8 cellular contexts compared by ENCODE assay signal in genomic region chr10:95656291-95657164, GRCh38. TPM values are rescaled to one million over a fixed set of nuclear protein-coding genes. Genes with fewer than 3 reads are reported as not detected.
DNase-seq lines count a peak whose midpoint lies in the region; ATAC-seq and TF ChIP-seq lines count a peak whose summit lies in the region.

Gene ALDH18A1, minus strand, starts transcription at chr10:95656711. Its CDS starts 3,334 bp downstream, at chr10:95653377.

- peak within 1 kb of the TSS; percentile 98 for H3K27ac Mint-ChIP-seq in activated T-helper 1 cell treated with anti-CD3 and anti-CD28 coated beads, Interleukin-12 subunit alpha, Interleukin-12 subunit beta, Interleukin-2, Interleukin-4 antibody, amounts not matched to agents 30 ng/mL and 10 ng/mL and 1 ng/mL, durations not matched to agents 14 hours and 24 hours and 36 hours
- H3K27ac Mint-ChIP-seq in naive thymus-derived CD8-positive, alpha-beta T cell: peak within 1 kb of the TSS; percentile 58 to 98 (median 95)
- peak within 1 kb of the TSS; percentile 97 for H3K27ac Mint-ChIP-seq in stimulated activated naive B cell treated with anti-CD40 and anti-IgM and Interleukin-4, amounts not matched to agents 10 μg/mL and 1 μg/mL and 100 μg/mL, for 72 hours

- TF ChIP-seq CTCF in DND-41 (IDR thresholded peaks at IDR 0.05; ENCODE audit: borderline replicate concordance, extremely low read depth, low read length, poor library complexity, severe bottlenecking) (no peak), fibroblast of lung (conservative IDR thresholded peaks at IDR 0.05 in 1 of 2, IDR thresholded peaks at IDR 0.05 in 1 of 2; ENCODE audit: low read depth in 1 of 2, low read length in 2 of 2) (no peak)

- intact Hi-C loops in activated T-helper 1 cell treated with anti-CD3 and anti-CD28 coated beads, Interleukin-12 subunit alpha, Interleukin-12 subunit beta, Interleukin-2, Interleukin-4 antibody, amounts not matched to agents 30 ng/mL and 10 ng/mL and 1 ng/mL, durations not matched to agents 14 hours and 24 hours and 36 hours (cut with micrococcal nuclease): loop anchor here (1.0 kb wide), 2 partner anchors 38 to 95 kb away; partner anchors contain the start of gene SORBS1

- H3K27me3 ChIP-seq in DND-41 (ENCODE audit: insufficient read depth, low read length, poor library complexity): no peaks in the 10 kb centered on the region
- H3K27me3 ChIP-seq in fibroblast of lung (ENCODE audit: control insufficient read depth, insufficient read depth, low read length): no peaks in the 10 kb centered on the region

- peaks cover 42% of the 10 kb centered on the region for H3K79me2 ChIP-seq in DND-41 (ENCODE audit: insufficient read depth, low read length)
- H3K79me2 ChIP-seq in fibroblast of lung (ENCODE audit: control insufficient read depth, insufficient read depth, low read length): peaks cover 24% of the 10 kb centered on the region

- POLR2A ChIA-PET in naive thymus-derived CD8-positive, alpha-beta T cell (lab: Charles Lee): interaction anchor here (0.8 to 2.9 kb wide), 3 partner anchors 37 to 474 kb away, joined by 3 to 10 read pairs (median 3); partner anchors contain the start of gene TCTN3

- peak within 1 kb of the TSS; percentile 74 for H3K9ac ChIP-seq in DND-41 (ENCODE audit: low read depth, low read length)
- H3K9ac ChIP-seq in fibroblast of lung (ENCODE audit: insufficient read depth, low read length): peak within 1 kb of the TSS; percentile 65

- H2AFZ ChIP-seq in DND-41 (ENCODE audit: low read depth, low read length) (peak within 1 kb of the TSS; percentile 91), fibroblast of lung (ENCODE audit: low read length) (peak within 1 kb of the TSS; percentile 87)

- H3K36me3 ChIP-seq in DND-41 (ENCODE audit: insufficient read depth, low read length) (peaks cover 22% of the 10 kb centered on the region), fibroblast of lung (ENCODE audit: control insufficient read depth, insufficient read depth, low read length) (peaks cover 8% of the 10 kb centered on the region)

- H3K4me1 ChIP-seq in DND-41 (ENCODE audit: insufficient read depth, low read length) (peaks cover 24% of the 10 kb centered on the region), fibroblast of lung (ENCODE audit: control insufficient read depth, extremely low read depth, insufficient read depth, low read length) (no peaks in the 10 kb centered on the region)

- peak within 1 kb of the TSS; percentile 46 for H3K27ac ChIP-seq in DND-41 (ENCODE audit: low read length)
- H3K27ac ChIP-seq in fibroblast of lung (ENCODE audit: insufficient read depth, low read length): peak within 1 kb of the TSS; percentile 77

- peak within 1 kb of the TSS; percentile 56 to 88 for H3K4me3 ChIP-seq in DND-41 (ENCODE audit: low read depth in 1 of 2, low read length in 2 of 2)
- H3K4me3 ChIP-seq in Jurkat, Clone E6-1 (ENCODE audit: low read length): peak within 1 kb of the TSS; percentile 82
- peak within 1 kb of the TSS; percentile 85 to 97 (median 91) for H3K4me3 ChIP-seq in fibroblast of lung (replicated peaks in 1 of 4; ENCODE audit: control extremely low read depth in 1 of 4, insufficient read depth in 1 of 4, low read depth in 3 of 4, low read length in 4 of 4)

- H3K4me3 Mint-ChIP-seq in activated T-helper 1 cell treated with anti-CD3 and anti-CD28 coated beads, Interleukin-12 subunit alpha, Interleukin-12 subunit beta, Interleukin-2, Interleukin-4 antibody, amounts not matched to agents 30 ng/mL and 10 ng/mL and 1 ng/mL, durations not matched to agents 14 hours and 24 hours and 36 hours: peak within 1 kb of the TSS; percentile 99
- peak within 1 kb of the TSS; percentile 93 to 100 (median 99) for H3K4me3 Mint-ChIP-seq in naive thymus-derived CD8-positive, alpha-beta T cell
- H3K4me3 Mint-ChIP-seq in stimulated activated naive B cell treated with anti-CD40 and anti-IgM and Interleukin-4, amounts not matched to agents 10 μg/mL and 1 μg/mL and 100 μg/mL, for 72 hours: peak within 1 kb of the TSS; percentile 91 to 98

- ATAC-seq in DND-41 (ENCODE audit: insufficient read depth, low read depth) (peak; percentile 91), GM21717 (IDR thresholded peaks at IDR 0.05; ENCODE audit: unreplicated experiment) (peak; percentile 91)
- peak; percentile 90 to 92 for ATAC-seq in naive thymus-derived CD8-positive, alpha-beta T cell
- peak; percentile 89 to 93 for ATAC-seq in stimulated activated naive B cell treated with anti-CD40 and anti-IgM and Interleukin-4, amounts not matched to agents 10 μg/mL and 1 μg/mL and 100 μg/mL, for 72 hours (replicated peaks)

- H3K27me3 Mint-ChIP-seq in activated T-helper 1 cell treated with anti-CD3 and anti-CD28 coated beads, Interleukin-12 subunit alpha, Interleukin-12 subunit beta, Interleukin-2, Interleukin-4 antibody, amounts not matched to agents 30 ng/mL and 10 ng/mL and 1 ng/mL, durations not matched to agents 14 hours and 24 hours and 36 hours (ENCODE audit: insufficient read depth): no peaks in the 10 kb centered on the region
- H3K27me3 Mint-ChIP-seq in naive thymus-derived CD8-positive, alpha-beta T cell: no peaks in the 10 kb centered on the region
- no peaks in the 10 kb centered on the region for H3K27me3 Mint-ChIP-seq in stimulated activated naive B cell treated with anti-CD40 and anti-IgM and Interleukin-4, amounts not matched to agents 10 μg/mL and 1 μg/mL and 100 μg/mL, for 72 hours

- peaks cover 31% of the 10 kb centered on the region for H3K36me3 Mint-ChIP-seq in activated T-helper 1 cell treated with anti-CD3 and anti-CD28 coated beads, Interleukin-12 subunit alpha, Interleukin-12 subunit beta, Interleukin-2, Interleukin-4 antibody, amounts not matched to agents 30 ng/mL and 10 ng/mL and 1 ng/mL, durations not matched to agents 14 hours and 24 hours and 36 hours (ENCODE audit: low read depth)
- H3K36me3 Mint-ChIP-seq in naive thymus-derived CD8-positive, alpha-beta T cell: peaks cover 7 to 22% (median 19%) of the 10 kb centered on the region in 3 donors
- H3K36me3 Mint-ChIP-seq in stimulated activated naive B cell treated with anti-CD40 and anti-IgM and Interleukin-4, amounts not matched to agents 10 μg/mL and 1 μg/mL and 100 μg/mL, for 72 hours: peaks cover 8 to 34% of the 10 kb centered on the region in 2 donors

- peaks cover 11% of the 10 kb centered on the region for H3K9me3 Mint-ChIP-seq in activated T-helper 1 cell treated with anti-CD3 and anti-CD28 coated beads, Interleukin-12 subunit alpha, Interleukin-12 subunit beta, Interleukin-2, Interleukin-4 antibody, amounts not matched to agents 30 ng/mL and 10 ng/mL and 1 ng/mL, durations not matched to agents 14 hours and 24 hours and 36 hours
- H3K9me3 Mint-ChIP-seq in naive thymus-derived CD8-positive, alpha-beta T cell: peaks cover 0 to 6% (median 0%) of the 10 kb centered on the region in 9 donors
- H3K9me3 Mint-ChIP-seq in stimulated activated naive B cell treated with anti-CD40 and anti-IgM and Interleukin-4, amounts not matched to agents 10 μg/mL and 1 μg/mL and 100 μg/mL, for 72 hours: peaks cover 3 to 8% of the 10 kb centered on the region in 2 donors

- peaks cover 27% of the 10 kb centered on the region for H3K4me1 Mint-ChIP-seq in activated T-helper 1 cell treated with anti-CD3 and anti-CD28 coated beads, Interleukin-12 subunit alpha, Interleukin-12 subunit beta, Interleukin-2, Interleukin-4 antibody, amounts not matched to agents 30 ng/mL and 10 ng/mL and 1 ng/mL, durations not matched to agents 14 hours and 24 hours and 36 hours (ENCODE audit: low read depth)
- H3K4me1 Mint-ChIP-seq in naive thymus-derived CD8-positive, alpha-beta T cell: peaks cover 18 to 33% (median 26%) of the 10 kb centered on the region in 4 donors
- H3K4me1 Mint-ChIP-seq in stimulated activated naive B cell treated with anti-CD40 and anti-IgM and Interleukin-4, amounts not matched to agents 10 μg/mL and 1 μg/mL and 100 μg/mL, for 72 hours: peaks cover 11 to 20% of the 10 kb centered on the region in 2 donors

- DNase-seq in DND-41: peak; percentile 93
- peak; percentile 87 for DNase-seq in Jurkat, Clone E6-1 (ENCODE audit: low read depth, low spot score)
- DNase-seq in RPMI8226: peak; percentile 91
- DNase-seq in activated T-helper 1 cell treated with anti-CD3 and anti-CD28 coated beads, Interleukin-12 subunit alpha, Interleukin-12 subunit beta, Interleukin-2, Interleukin-4 antibody, amounts not matched to agents 30 ng/mL and 10 ng/mL and 1 ng/mL, durations not matched to agents 14 hours and 24 hours and 36 hours (ENCODE audit: low spot score): peak; percentile 89
- DNase-seq in fibroblast of lung (ENCODE audit: low read depth in 2 of 2): peak; percentile 88 to 89
- peak; percentile 87 to 96 (median 94) for DNase-seq in naive thymus-derived CD8-positive, alpha-beta T cell
- DNase-seq in stimulated activated naive B cell treated with anti-CD40 and anti-IgM and Interleukin-4, amounts not matched to agents 10 μg/mL and 1 μg/mL and 100 μg/mL, for 72 hours: peak; percentile 92

- peak within 1 kb of the TSS; percentile 69 for H3K4me2 ChIP-seq in DND-41 (ENCODE audit: insufficient read depth, low read length)
- peak within 1 kb of the TSS; percentile 96 for H3K4me2 ChIP-seq in fibroblast of lung (ENCODE audit: extremely low read depth, insufficient read depth, low read length)

- no peaks in the 10 kb centered on the region for H4K20me1 ChIP-seq in DND-41 (ENCODE audit: insufficient read depth, low read length)
- no peaks in the 10 kb centered on the region for H4K20me1 ChIP-seq in fibroblast of lung (ENCODE audit: control insufficient read depth, extremely low read depth, insufficient read depth, low read length)

- peaks cover 4% of the 10 kb centered on the region for H3K9me3 ChIP-seq in DND-41 (ENCODE audit: insufficient read depth, low read length, severe bottlenecking)
- H3K9me3 ChIP-seq in fibroblast of lung (ENCODE audit: control insufficient read depth, insufficient read depth, low read depth, low read length): no peaks in the 10 kb centered on the region

RNA-seq across cellular contexts. Expression of gene ALDH18A1, which starts in this region (rescaled TPM):
- 106 TPM for polyA plus RNA-seq in Jurkat, Clone E6-1 (2012; ENCODE audit: insufficient read depth, insufficient read length)
- total RNA-seq in activated T-helper 1 cell treated with anti-CD3 and anti-CD28 coated beads, Interleukin-12 subunit alpha, Interleukin-12 subunit beta, Interleukin-2, Interleukin-4 antibody, amounts not matched to agents 30 ng/mL and 10 ng/mL and 1 ng/mL, durations not matched to agents 14 hours and 24 hours and 36 hours: 122 and 127 TPM in 2 replicates
- 80.4 and 85.7 TPM in 2 replicates for total RNA-seq in fibroblast of lung
- polyA plus RNA-seq in fibroblast of lung: 73.1 and 84.4 TPM in 2 replicates
- 61.3 and 65.6 TPM in 2 replicates for polyA plus RNA-seq in fibroblast of lung (2012)
- 144 and 165 TPM in 2 replicates for polyA minus RNA-seq in fibroblast of lung (ENCODE audit: low replicate concordance)
- total RNA-seq in naive thymus-derived CD8-positive, alpha-beta T cell: 10 to 100 TPM; 24.3 to 30.8 TPM
- 10 to 100 TPM; 48.5 to 61.4 (median 53.1) TPM for polyA plus RNA-seq in naive thymus-derived CD8-positive, alpha-beta T cell

Comparison
In these comparisons a context has a peak if more than half of its experiments do, and no peak if none do; other contexts are left out.
1. Peak in every context shown above with its lines: DNase-seq, ATAC-seq, H3K4me3 ChIP-seq and H3K27ac ChIP-seq.